In the genomic region with DNA sequence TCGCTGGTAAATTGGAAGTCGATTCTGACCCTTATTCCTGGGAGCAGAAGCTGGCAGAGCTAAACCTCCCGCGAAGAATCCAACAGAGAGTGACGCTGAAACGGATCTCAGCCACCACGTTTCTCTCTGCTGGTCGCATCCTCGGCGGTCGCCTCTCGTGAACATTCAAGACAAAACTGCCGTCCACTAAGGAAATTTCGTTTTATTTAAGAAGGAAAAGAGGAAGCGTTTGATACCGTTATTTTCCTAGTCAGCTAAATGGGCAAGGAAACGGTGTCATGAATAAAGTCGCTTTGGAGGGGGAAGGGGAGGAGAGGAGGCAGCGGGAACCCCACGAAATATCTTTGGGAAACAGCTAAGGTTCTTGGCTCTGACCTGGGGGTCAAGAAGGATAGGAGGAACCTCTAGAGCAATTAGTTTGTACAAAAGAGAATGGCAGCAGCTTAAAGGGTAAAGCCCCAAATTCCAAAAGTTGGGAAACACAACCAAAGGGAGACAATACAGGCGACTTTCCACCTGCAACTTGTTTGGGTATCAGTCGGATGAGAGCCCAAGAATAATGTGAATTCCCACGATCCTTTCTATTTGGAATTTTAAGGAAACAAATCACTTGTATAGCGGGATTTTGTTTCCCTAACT, we compare ENCODE assay signal across 19 cellular contexts. TPM values are rescaled to one million over a fixed set of nuclear protein-coding genes. Genes with fewer than 3 reads are reported as not detected.
DNase-seq lines count a peak whose midpoint lies in the region; ATAC-seq, FAIRE-seq and TF ChIP-seq lines count a peak whose summit lies in the region.
"Had no signal": no experiment of that assay in that cellular context is flagged by ENCODE, and none has a peak within 500 bp of the region (broad histone marks: within the 10 kb centered on the region; RNA-seq: fewer than 3 reads in every experiment).

No MANE protein-coding gene starts in this region.

- TF ChIP-seq CTCF in left ventricle myocardium inferior (IDR thresholded peaks at IDR 0.05; ENCODE audit: borderline replicate concordance) (no peak), heart right ventricle (IDR thresholded peaks at IDR 0.05) (no peak), hepatocyte (IDR thresholded peaks at IDR 0.05; ENCODE audit: poor library complexity) (no peak)
- TF ChIP-seq CTCF in activated CD8-positive, alpha-beta T cell treated with anti-CD3 and anti-CD28 coated beads for 36 hours (IDR thresholded peaks at IDR 0.05) = no peak

- 3% methylated on average over 24 of the region's 24 CpGs for WGBS in heart right ventricle, 2 donors
- WGBS in hepatocyte (ENCODE audit: low lambda C conversion rate, missing lambda C conversion rate) = 5% methylated on average over 24 of the region's 24 CpGs

- H3K27ac ChIP-seq in left ventricle myocardium inferior (replicated peaks) (no peak overlapping the region), heart right ventricle (no peak overlapping the region), hepatocyte (no peak overlapping the region), subcutaneous abdominal adipose tissue (ENCODE audit: low read depth, low read length) (no peak overlapping the region)
- H3K27ac ChIP-seq: BLaER1 had no signal

- no peak overlapping the region for H2AFZ ChIP-seq in hepatocyte

- H3K4me1 Mint-ChIP-seq in activated CD8-positive, alpha-beta T cell treated with anti-CD3 and anti-CD28 coated beads for 36 hours (ENCODE audit: low read depth) = peaks cover 29% of the 10 kb centered on the region

- no peak for FAIRE-seq in GM12892 (lab: Jason Lieb, UNC)
- FAIRE-seq: G401.6 had no signal

- intact Hi-C loops in left ventricle myocardium inferior (cut with micrococcal nuclease) (no loop called here), heart right ventricle (cut with DNase I) (no loop called here)
- intact Hi-C loops in activated CD8-positive, alpha-beta T cell treated with anti-CD3 and anti-CD28 coated beads for 36 hours (cut with micrococcal nuclease) = no loop called here

- no peak for ATAC-seq in heart right ventricle
- ATAC-seq in activated CD8-positive, alpha-beta T cell treated with anti-CD3 and anti-CD28 coated beads for 36 hours = no peak
- ATAC-seq in GM21381 (IDR thresholded peaks at IDR 0.05; ENCODE audit: unreplicated experiment) = no peak
- ATAC-seq: activated naive CD4-positive, alpha-beta T cell treated with anti-CD3 and anti-CD28 coated beads, Interleukin-2, amount 50 U/mL, for 72 hours had no signal

- peak overlapping the region; percentile 27 for H3K4me3 ChIP-seq in left ventricle myocardium inferior
- no peak overlapping the region for H3K4me3 ChIP-seq in heart right ventricle
- no peak overlapping the region for H3K4me3 ChIP-seq in hepatocyte
- peak overlapping the region in 3 of 5 donors; percentile 15 to 40 (median 29) for H3K4me3 ChIP-seq in subcutaneous abdominal adipose tissue (ENCODE audit: low read depth in 1 of 5, low read length in 5 of 5)

- peaks cover 73% of the 10 kb centered on the region for H3K27me3 Mint-ChIP-seq in activated CD8-positive, alpha-beta T cell treated with anti-CD3 and anti-CD28 coated beads for 36 hours

- DNase-seq in left ventricle myocardium inferior = no peak
- DNase-seq in heart right ventricle = no peak
- no peak for DNase-seq in activated CD8-positive, alpha-beta T cell treated with anti-CD3 and anti-CD28 coated beads for 36 hours
- no peak for DNase-seq in hepatocyte (ENCODE audit: low spot score)
- no peak for DNase-seq in inferior parietal cortex (ENCODE audit: extremely low spot score)
- DNase-seq in GM12892 (ENCODE audit: insufficient read length) = no peak
- DNase-seq: activated CD4-positive, alpha-beta T cell treated with anti-CD3 and anti-CD28 coated beads for 4 hours; stimulated activated CD4-positive, alpha-beta T cell treated with anti-CD3 and anti-CD28 coated beads, Interleukin-4, amount 100 ng/mL, for 1 hour; stimulated activated naive CD4-positive, alpha-beta T cell had no signal

- H3K9me3 Mint-ChIP-seq in activated CD8-positive, alpha-beta T cell treated with anti-CD3 and anti-CD28 coated beads for 36 hours = no peaks in the 10 kb centered on the region
- H3K9me3 Mint-ChIP-seq: activated naive CD4-positive, alpha-beta T cell treated with anti-CD3 and anti-CD28 coated beads, Interleukin-2, amount 50 U/mL, for 72 hours had no signal

- CTCF ChIA-PET in activated CD8-positive, alpha-beta T cell treated with anti-CD3 and anti-CD28 coated beads for 36 hours (lab: Charles Lee) = interaction anchor here (1.7 kb wide), 1 partner anchor 12 kb away, joined by 4 read pairs; no protein-coding TSS in a partner anchor

- no peaks in the 10 kb centered on the region for H4K20me1 ChIP-seq in hepatocyte (ENCODE audit: insufficient read depth, poor library complexity, severe bottlenecking)
- H4K20me1 ChIP-seq: BLaER1 had no signal

- H3K27me3 ChIP-seq in left ventricle myocardium inferior (ENCODE audit: low read depth) = peaks cover 100% of the 10 kb centered on the region
- H3K27me3 ChIP-seq in heart right ventricle = peaks cover 55 to 100% (median 94%) of the 10 kb centered on the region in 7 donors
- H3K27me3 ChIP-seq in hepatocyte = peaks cover 95% of the 10 kb centered on the region
- peaks cover 64 to 85% (median 79%) of the 10 kb centered on the region in 5 donors for H3K27me3 ChIP-seq in subcutaneous abdominal adipose tissue (ENCODE audit: control insufficient read depth in 5 of 5, insufficient read depth in 4 of 5, low read length in 5 of 5)

- peak overlapping the region; percentile 10 for H3K4me3 Mint-ChIP-seq in activated CD8-positive, alpha-beta T cell treated with anti-CD3 and anti-CD28 coated beads for 36 hours

- no peaks in the 10 kb centered on the region for H3K36me3 Mint-ChIP-seq in activated CD8-positive, alpha-beta T cell treated with anti-CD3 and anti-CD28 coated beads for 36 hours (ENCODE audit: low read depth)

- H3K36me3 ChIP-seq in left ventricle myocardium inferior = no peaks in the 10 kb centered on the region
- no peaks in the 10 kb centered on the region for H3K36me3 ChIP-seq in heart right ventricle
- no peaks in the 10 kb centered on the region for H3K36me3 ChIP-seq in hepatocyte (replicated peaks; ENCODE audit: insufficient read depth, low read depth)
- H3K36me3 ChIP-seq in subcutaneous abdominal adipose tissue (ENCODE audit: control insufficient read depth in 5 of 5, insufficient read depth in 5 of 5, low read length in 5 of 5) = no peaks in the 10 kb centered on the region
- H3K36me3 ChIP-seq: BLaER1 had no signal

- no peak for TF ChIP-seq POLR2A in GM12892 (IDR thresholded peaks at IDR 0.05; ENCODE audit: low read depth, low read length)

- peak overlapping the region; percentile 44 for H3K4me2 ChIP-seq in hepatocyte
- H3K4me2 ChIP-seq: BLaER1 had no signal

- H3K79me2 ChIP-seq in hepatocyte = no peaks in the 10 kb centered on the region

- POLR2A ChIA-PET in activated CD8-positive, alpha-beta T cell treated with anti-CD3 and anti-CD28 coated beads for 36 hours (lab: Charles Lee) = interaction anchor here (0.7 kb wide), 1 partner anchor 138 kb away, joined by 3 read pairs; no protein-coding TSS in a partner anchor

- H3K9me3 ChIP-seq in left ventricle myocardium inferior (replicated peaks) (no peaks in the 10 kb centered on the region), heart right ventricle (no peaks in the 10 kb centered on the region), hepatocyte (ENCODE audit: low read depth) (no peaks in the 10 kb centered on the region), subcutaneous abdominal adipose tissue (ENCODE audit: control insufficient read depth in 5 of 5, low read length in 5 of 5) (no peaks in the 10 kb centered on the region)

- no peak overlapping the region for H3K9ac ChIP-seq in subcutaneous abdominal adipose tissue (ENCODE audit: low read length in 5 of 5)
- H3K9ac ChIP-seq: BLaER1 had no signal

- no peaks in the 10 kb centered on the region for H3K9me2 ChIP-seq in hepatocyte (replicated peaks; ENCODE audit: insufficient read depth)

- H3K4me1 ChIP-seq in left ventricle myocardium inferior (peaks cover 50% of the 10 kb centered on the region), heart right ventricle (peaks cover 4 to 55% (median 34%) of the 10 kb centered on the region in 9 donors), hepatocyte (ENCODE audit: insufficient read depth) (peaks cover 14% of the 10 kb centered on the region), subcutaneous abdominal adipose tissue (ENCODE audit: control insufficient read depth in 5 of 5, insufficient read depth in 5 of 5, low read length in 5 of 5) (peaks cover 0 to 50% (median 41%) of the 10 kb centered on the region in 5 donors)
- H3K4me1 ChIP-seq: BLaER1 had no signal

- no peak overlapping the region for H3K27ac Mint-ChIP-seq in activated CD8-positive, alpha-beta T cell treated with anti-CD3 and anti-CD28 coated beads for 36 hours

RNA-seq across cellular contexts. Expression of a gene that starts 2.0 kb away (rescaled TPM):
- total RNA-seq in left ventricle myocardium inferior (not detected), heart right ventricle (not detected), hepatocyte (not detected in 2 replicates)
- polyA plus RNA-seq in heart right ventricle (not detected), hepatocyte (not detected in 2 replicates)
- total RNA-seq in activated CD8-positive, alpha-beta T cell treated with anti-CD3 and anti-CD28 coated beads for 36 hours = not detected
- not detected for polyA plus RNA-seq in GM12892 (2012; ENCODE audit: missing spikeins)
- total RNA-seq: activated naive CD4-positive, alpha-beta T cell treated with anti-CD3 and anti-CD28 coated beads, Interleukin-2, amount 50 U/mL, for 72 hours; chondrocyte; fibroblast of lung; HT-29; renal cortical epithelial cell; SK-MEL-5 had no signal
- polyA plus RNA-seq: fibroblast of lung had no signal

Comparison
In these comparisons a context has a peak if more than half of its experiments do, and no peak if none do; other contexts are left out.
1. H3K4me3 ChIP-seq: peak in left ventricle myocardium inferior (single experiment) and subcutaneous abdominal adipose tissue (3 of 5); none in heart right ventricle (0 of 10) and hepatocyte (single experiment).